8 cellular contexts compared by ENCODE assay signal in genomic region chr4:18022572-18023039, GRCh38. TPM values are rescaled to one million over a fixed set of nuclear protein-coding genes. Genes with fewer than 3 reads are reported as not detected.
DNase-seq lines count a peak whose midpoint lies in the region; ATAC-seq, FAIRE-seq and TF ChIP-seq lines count a peak whose summit lies in the region.

No MANE protein-coding gene starts in this region.

- H3F3A ChIP-seq in OCI-LY1 (ENCODE audit: insufficient read depth, low read length) = no peaks in the 10 kb centered on the region

- H3K4me2 ChIP-seq in OCI-LY1 (ENCODE audit: low read length) (peak overlapping the region; percentile 90), endothelial cell of umbilical vein (ENCODE audit: insufficient read depth, low read length) (peak overlapping the region; percentile 96)

- dilution Hi-C loops in endothelial cell of umbilical vein (cut with MboI; ENCODE audit: extremely low pct_ligation_motif_present, low sequenced_read_pairs) = no loop called here

- DNase-seq in CD8-positive, alpha-beta memory T cell = peak in 1 of 5 donors; percentile 17
- DNase-seq in endothelial cell of umbilical vein (ENCODE audit: low read depth, low spot score) (no peak), NCI-H2081 (lab: John Stamatoyannopoulos, UW) (no peak), GOT3 (lab: John Stamatoyannopoulos, UW) (no peak)
- no peak for DNase-seq in stimulated activated CD8-positive, alpha-beta memory T cell treated with anti-CD3 and anti-CD28 coated beads, Interleukin-4, amount 100 ng/mL, for 48 hours

- H3K27ac Mint-ChIP-seq in CD8-positive, alpha-beta memory T cell = peak overlapping the region in 7 of 8 donors; percentile 51 to 91 (median 87)

- H3K9me2 ChIP-seq in OCI-LY1 (ENCODE audit: low read depth, low read length) = no peaks in the 10 kb centered on the region

- no peaks in the 10 kb centered on the region for H3K9me3 Mint-ChIP-seq in CD8-positive, alpha-beta memory T cell

- H3K9me3 ChIP-seq in CD8-positive, alpha-beta memory T cell (ENCODE audit: low read length) = no peaks in the 10 kb centered on the region
- H3K9me3 ChIP-seq in OCI-LY1 (ENCODE audit: low read length) (no peaks in the 10 kb centered on the region), endothelial cell of umbilical vein (replicated peaks; ENCODE audit: control insufficient read depth, insufficient read depth, low read length) (no peaks in the 10 kb centered on the region), neutrophil (no peaks in the 10 kb centered on the region)

- H3K9ac ChIP-seq in OCI-LY1 (ENCODE audit: low read length) (peak overlapping the region; percentile 87), endothelial cell of umbilical vein (replicated peaks; ENCODE audit: extremely low read depth, insufficient read depth, low read length) (peak overlapping the region; percentile 90)

- intact Hi-C loops in endothelial cell of umbilical vein (cut with micrococcal nuclease) = loop anchor here (1.0 to 10.0 kb wide), 8 partner anchors 54 to 546 kb away; partner anchors contain the start of genes DCAF16, MED28 and NCAPG

- no peak for TF ChIP-seq POLR2A in endothelial cell of umbilical vein (IDR thresholded peaks at IDR 0.05; ENCODE audit: low read depth, low read length)

- peaks cover 3% of the 10 kb centered on the region in 2 donors for H3K27me3 Mint-ChIP-seq in CD8-positive, alpha-beta memory T cell

- H3K9me1 ChIP-seq in endothelial cell of umbilical vein (replicated peaks; ENCODE audit: control insufficient read depth, extremely low read depth, insufficient read depth, low read length) = no peaks in the 10 kb centered on the region

- no peaks in the 10 kb centered on the region for H4K20me1 ChIP-seq in OCI-LY1 (ENCODE audit: insufficient read depth, low read length)
- H4K20me1 ChIP-seq in endothelial cell of umbilical vein (replicated peaks; ENCODE audit: control insufficient read depth, extremely low read depth, insufficient read depth, low read length) = peaks cover 5% of the 10 kb centered on the region

- peaks cover 0 to 13% (median 0%) of the 10 kb centered on the region in 3 donors for H3K36me3 Mint-ChIP-seq in CD8-positive, alpha-beta memory T cell

- H3K4me1 ChIP-seq in CD8-positive, alpha-beta memory T cell (ENCODE audit: insufficient read depth, low read length) = peaks cover 14% of the 10 kb centered on the region
- peaks cover 18% of the 10 kb centered on the region for H3K4me1 ChIP-seq in OCI-LY1 (ENCODE audit: insufficient read depth, low read length, severe bottlenecking)
- H3K4me1 ChIP-seq in endothelial cell of umbilical vein (ENCODE audit: control insufficient read depth, extremely low read depth, insufficient read depth, low read length) = peaks cover 6% of the 10 kb centered on the region
- peaks cover 22 to 23% of the 10 kb centered on the region in 2 experiments for H3K4me1 ChIP-seq in neutrophil (ENCODE audit: control insufficient read depth in 1 of 2, insufficient read depth in 1 of 2, low read depth in 1 of 2, low read length in 1 of 2)

- BruUV-seq in endothelial cell of umbilical vein (replicated peaks; lab: Mats Ljungman, UMichigan) = no TSS peak

- H3K79me2 ChIP-seq in OCI-LY1 (ENCODE audit: insufficient read depth, low read length) = peaks cover 29% of the 10 kb centered on the region
- H3K79me2 ChIP-seq in endothelial cell of umbilical vein (ENCODE audit: control insufficient read depth, insufficient read depth, low read length) = peaks cover 31% of the 10 kb centered on the region

- POLR2A ChIA-PET in CD8-positive, alpha-beta memory T cell (lab: Charles Lee) = interaction anchor here (0.6 kb wide), 1 partner anchor 13 kb away, joined by 3 read pairs; no protein-coding TSS in a partner anchor
- POLR2A ChIA-PET in endothelial cell of umbilical vein (lab: Charles Lee) = no interaction called here

- CTCF ChIA-PET in CD8-positive, alpha-beta memory T cell (lab: Charles Lee) = no interaction called here
- CTCF ChIA-PET in endothelial cell of umbilical vein (lab: Charles Lee) = interaction anchor here (1.4 to 1.6 kb wide), 3 partner anchors 206 to 546 kb away, joined by 4 to 11 read pairs (median 5); no protein-coding TSS in a partner anchor

- peak overlapping the region; percentile 23; the same call in 1 of the 2 replicates for H2AFZ ChIP-seq in OCI-LY1 (ENCODE audit: low read length)
- H2AFZ ChIP-seq in endothelial cell of umbilical vein (ENCODE audit: low read depth, low read length) = peak overlapping the region; percentile 97

- no peak for FAIRE-seq in endothelial cell of umbilical vein (lab: Jason Lieb, UNC)

- TF ChIP-seq CTCF in OCI-LY1 (IDR thresholded peaks at IDR 0.05; ENCODE audit: low read length) (no peak), endothelial cell of umbilical vein (IDR thresholded peaks at IDR 0.05; ENCODE audit: extremely low read depth in 1 of 2, insufficient read depth in 1 of 2, low read depth in 1 of 2, low read length in 2 of 2) (no peak), neutrophil (IDR thresholded peaks at IDR 0.05) (no peak)

- H3K4me3 Mint-ChIP-seq in CD8-positive, alpha-beta memory T cell = peak overlapping the region; percentile 86 to 97 (median 91)

- H3K27me3 ChIP-seq in CD8-positive, alpha-beta memory T cell (ENCODE audit: insufficient read depth, low read length, poor library complexity, severe bottlenecking) = no peaks in the 10 kb centered on the region
- H3K27me3 ChIP-seq in OCI-LY1 (ENCODE audit: insufficient read depth, low read length) = no peaks in the 10 kb centered on the region
- H3K27me3 ChIP-seq in endothelial cell of umbilical vein (ENCODE audit: control insufficient read depth in 2 of 2, insufficient read depth in 2 of 2, low read length in 2 of 2) = peaks cover 1 to 5% of the 10 kb centered on the region in 2 experiments
- peaks cover 32% of the 10 kb centered on the region for H3K27me3 ChIP-seq in neutrophil

- H3K27ac ChIP-seq in CD8-positive, alpha-beta memory T cell (ENCODE audit: low read depth, low read length) = peak overlapping the region; percentile 66
- H3K27ac ChIP-seq in OCI-LY1 (ENCODE audit: low read depth, low read length, poor library complexity, severe bottlenecking) = no peak overlapping the region
- H3K27ac ChIP-seq in endothelial cell of umbilical vein (ENCODE audit: insufficient read depth, low read depth, low read length) = no peak overlapping the region
- peak overlapping the region; percentile 87 for H3K27ac ChIP-seq in neutrophil

- no peaks in the 10 kb centered on the region for H3K36me3 ChIP-seq in CD8-positive, alpha-beta memory T cell (ENCODE audit: insufficient read depth, low read length)
- H3K36me3 ChIP-seq in OCI-LY1 (ENCODE audit: insufficient read depth, low read length) (no peaks in the 10 kb centered on the region), endothelial cell of umbilical vein (ENCODE audit: control insufficient read depth in 2 of 2, extremely low read depth in 1 of 2, insufficient read depth in 2 of 2, low read length in 2 of 2) (no peaks in the 10 kb centered on the region), neutrophil (no peaks in the 10 kb centered on the region)

- H3K4me3 ChIP-seq in CD8-positive, alpha-beta memory T cell (ENCODE audit: low read length) = peak overlapping the region; percentile 83
- H3K4me3 ChIP-seq in OCI-LY1 (ENCODE audit: low read depth, low read length, poor library complexity, severe bottlenecking) = peak overlapping the region; percentile 91
- peak overlapping the region; percentile 81 to 86 (median 86) for H3K4me3 ChIP-seq in endothelial cell of umbilical vein (replicated peaks in 1 of 3; ENCODE audit: insufficient read depth in 1 of 3, low read depth in 1 of 3, low read length in 3 of 3)
- peak overlapping the region; percentile 84 to 93 for H3K4me3 ChIP-seq in neutrophil (ENCODE audit: low read depth in 1 of 2, low read length in 1 of 2)

- peaks cover 15 to 27% (median 23%) of the 10 kb centered on the region in 3 donors for H3K4me1 Mint-ChIP-seq in CD8-positive, alpha-beta memory T cell

- ATAC-seq in HG02798 (IDR thresholded peaks at IDR 0.05; ENCODE audit: poor library complexity, unreplicated experiment) = no peak

TF ChIP-seq in endothelial cell of umbilical vein, 7 proteins besides CTCF, POLR2A, EP300 and RAD21:
- no peak for TF ChIP-seq FOS (IDR thresholded peaks at IDR 0.05; ENCODE audit: borderline replicate concordance, insufficient read depth, low read length)
- no peak for TF ChIP-seq MYC (IDR thresholded peaks at IDR 0.05; ENCODE audit: low read depth, low read length)
- no peak for TF ChIP-seq GATA2 (IDR thresholded peaks at IDR 0.05; ENCODE audit: insufficient read depth, insufficient read length, low read depth, low read length)
- TF ChIP-seq JUN (IDR thresholded peaks at IDR 0.05; ENCODE audit: borderline replicate concordance, insufficient read depth, insufficient read length, low read depth) = no peak
- TF ChIP-seq MAX (IDR thresholded peaks at IDR 0.05; ENCODE audit: insufficient read depth, insufficient read length) = no peak
- TF ChIP-seq POLR2AphosphoS5 (IDR thresholded peaks at IDR 0.05; ENCODE audit: insufficient read depth, low read depth, low read length) = no peak
- no peak for TF ChIP-seq EZH2 (IDR thresholded peaks at IDR 0.05; ENCODE audit: borderline replicate concordance, low read depth, low read length, severe bottlenecking)

RNA-seq across cellular contexts. Expression of gene LCORL, which starts 1.1 kb away (rescaled TPM):
- total RNA-seq in CD8-positive, alpha-beta memory T cell = 1 to 10 TPM; 7.2 to 9.1 TPM
- polyA plus RNA-seq in CD8-positive, alpha-beta memory T cell = 6.9 TPM
- 17.9 and 23.9 TPM in 2 replicates for total RNA-seq in endothelial cell of umbilical vein
- polyA plus RNA-seq in endothelial cell of umbilical vein = 2.8 and 3.7 TPM in 2 replicates
- polyA plus RNA-seq in endothelial cell of umbilical vein (2011; cell fraction: cytosol; rRNA removed) = 3.2 and 3.4 TPM in 2 replicates
- 8.5 and 11.4 TPM in 2 replicates for polyA plus RNA-seq in endothelial cell of umbilical vein (2011; cell fraction: nucleus; rRNA removed)
- 6.6 and 8.4 TPM in 2 replicates for polyA plus RNA-seq in endothelial cell of umbilical vein (2012)
- polyA minus RNA-seq in endothelial cell of umbilical vein = 12.3 and 13.1 TPM in 2 replicates
- polyA minus RNA-seq in endothelial cell of umbilical vein (2011; cell fraction: cytosol; rRNA and poly(A)+ RNA removed) = 2.9 TPM
- 48.0 and 58.5 TPM in 2 replicates for polyA minus RNA-seq in endothelial cell of umbilical vein (2011; cell fraction: nucleus; rRNA and poly(A)+ RNA removed)

Comparison
In these comparisons a context has a peak if more than half of its experiments do, and no peak if none do; other contexts are left out.
1. H3K27ac ChIP-seq: peak in CD8-positive, alpha-beta memory T cell (single experiment) and neutrophil (single experiment); none in OCI-LY1 (single experiment) and endothelial cell of umbilical vein (single experiment).
2. Peak in every context shown above with its lines, with median percentiles within 50 percentile points of each other: H3K4me3 ChIP-seq.